ENCODE assay signal across 26 cellular contexts in the genomic region with DNA sequence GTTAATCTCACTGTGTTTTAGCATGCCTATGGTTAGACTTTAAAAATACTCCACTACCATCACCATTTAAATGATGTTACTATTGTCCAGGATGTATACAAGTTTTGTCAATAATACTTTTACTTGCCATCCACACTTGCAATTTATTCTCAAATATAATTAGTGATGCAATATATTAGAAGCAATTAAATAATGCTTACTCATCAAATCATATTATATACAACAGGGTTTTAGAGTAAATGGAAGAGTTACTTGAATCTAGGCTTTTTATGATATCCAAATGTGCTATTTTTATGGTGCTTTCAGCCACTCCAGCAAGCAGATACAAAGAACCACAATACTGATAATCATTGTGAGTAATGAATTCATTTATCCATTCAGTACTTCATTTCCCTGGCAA.
"Had no signal": no experiment of that assay in that cellular context is flagged by ENCODE, and none has a peak within 500 bp of the region (broad histone marks: within the 10 kb centered on the region; RNA-seq: fewer than 3 reads in every experiment).

No MANE protein-coding gene starts in this region.

- H3K27ac ChIP-seq: colonic mucosa, epithelial cell of prostate, esophagus squamous epithelium, gastrocnemius medialis, heart right ventricle, left lung, lower lobe of right lung had no signal

- H3K27me3 ChIP-seq: colonic mucosa, esophagus squamous epithelium, gastrocnemius medialis, heart right ventricle, left lung had no signal

- H3K36me3 ChIP-seq: colonic mucosa, esophagus squamous epithelium, gastrocnemius medialis, heart right ventricle, left lung, lower lobe of right lung had no signal

- H3K9me3 ChIP-seq: colonic mucosa, esophagus squamous epithelium, gastrocnemius medialis, left lung, lower lobe of right lung, mucosa of descending colon had no signal

- FAIRE-seq: endometrium, islet of Langerhans, keratinocyte had no signal

- DNase-seq: colonic mucosa; cortex of kidney; effector CD8-positive, alpha-beta T cell; effector memory CD8-positive, alpha-beta T cell; endodermal cell; erythroblast; esophagus squamous epithelium; foreskin fibroblast; foreskin melanocyte; gastrocnemius medialis; glutamatergic neuron; head of caudate nucleus; heart right ventricle; hippocampal formation; left cardiac atrium; left lung; left ventricle myocardium superior; lower lobe of right lung; mesenchymal stem cell; mucosa of descending colon; naive B cell had no signal

- H3K4me1 ChIP-seq: colonic mucosa, esophagus squamous epithelium, gastrocnemius medialis, heart right ventricle, left lung, lower lobe of right lung had no signal

- ATAC-seq: effector memory CD8-positive, alpha-beta T cell; esophagus mucosa; gastrocnemius medialis; heart right ventricle; left cardiac atrium; left lung; left ventricle myocardium superior; lower lobe of right lung; mucosa of descending colon had no signal

- H3K4me3 ChIP-seq: colonic mucosa, esophagus squamous epithelium, gastrocnemius medialis, heart right ventricle, left lung, lower lobe of right lung, mucosa of descending colon had no signal
